Comparison of ENCODE assay signal across 29 cellular contexts in genomic region chr4:161343188-161343950, GRCh38.
"Had no signal": no experiment of that assay in that cellular context is flagged by ENCODE, and none has a peak within 500 bp of the region (broad histone marks: within the 10 kb centered on the region; RNA-seq: fewer than 3 reads in every experiment).

No MANE protein-coding gene starts in this region.

- H3K27me3 ChIP-seq: colonic mucosa, esophagus muscularis mucosa, neutrophil, pancreas, right atrium auricular region, stomach, thyroid gland, vagina had no signal

- H3K9me3 Mint-ChIP-seq: dendritic cell treated with granulocyte-macrophage colony-stimulating factor and Interleukin-4, amounts not matched to agents 40 ng/mL and 50 ng/mL, for 4 days had no signal

- H3K27ac Mint-ChIP-seq: dendritic cell treated with granulocyte-macrophage colony-stimulating factor and Interleukin-4, amounts not matched to agents 40 ng/mL and 50 ng/mL, for 4 days; memory B cell; mesothelial cell of epicardium; naive B cell; natural killer cell treated with Interleukin-12 subunit alpha and Interleukin-12 subunit beta and Interleukin-15 and Interleukin-18, amount 100 ng/mL, for 72 hours; progenitor cell of endocrine pancreas; stimulated activated effector memory CD8-positive, alpha-beta T cell treated with anti-CD3 and anti-CD28 coated beads, Interleukin-12 subunit alpha, Interleukin-12 subunit beta, amount 100 ng/mL, for 72 hours had no signal

- H3K4me3 ChIP-seq: colonic mucosa, esophagus muscularis mucosa, lung, mucosa of descending colon, pancreas, right atrium auricular region, smooth muscle cell, stomach, thyroid gland, vagina had no signal

- H3K36me3 ChIP-seq: colonic mucosa, esophagus muscularis mucosa, neutrophil, pancreas, right atrium auricular region, stomach, thyroid gland, vagina had no signal

- H3K27me3 Mint-ChIP-seq: dendritic cell treated with granulocyte-macrophage colony-stimulating factor and Interleukin-4, amounts not matched to agents 40 ng/mL and 50 ng/mL, for 4 days; memory B cell; naive B cell; natural killer cell treated with Interleukin-12 subunit alpha and Interleukin-12 subunit beta and Interleukin-15 and Interleukin-18, amount 100 ng/mL, for 72 hours; progenitor cell of endocrine pancreas had no signal

- ATAC-seq: left lobe of liver; mucosa of descending colon; natural killer cell treated with Interleukin-12 subunit alpha and Interleukin-12 subunit beta and Interleukin-15 and Interleukin-18, amount 100 ng/mL, for 72 hours; pancreas; sciatic nerve; stimulated activated effector memory CD8-positive, alpha-beta T cell treated with anti-CD3 and anti-CD28 coated beads, Interleukin-12 subunit alpha, Interleukin-12 subunit beta, amount 100 ng/mL, for 72 hours had no signal

- H3K36me3 Mint-ChIP-seq: memory B cell; mesothelial cell of epicardium; naive B cell; natural killer cell treated with Interleukin-12 subunit alpha and Interleukin-12 subunit beta and Interleukin-15 and Interleukin-18, amount 100 ng/mL, for 72 hours; stimulated activated effector memory CD8-positive, alpha-beta T cell treated with anti-CD3 and anti-CD28 coated beads, Interleukin-12 subunit alpha, Interleukin-12 subunit beta, amount 100 ng/mL, for 72 hours had no signal

- H3K27ac ChIP-seq: colonic mucosa, esophagus muscularis mucosa, neutrophil, pancreas, right atrium auricular region, stomach, thyroid gland, vagina had no signal

- H3K4me1 ChIP-seq: colonic mucosa, esophagus muscularis mucosa, pancreas, right atrium auricular region, stomach, thyroid gland, vagina had no signal

- H3K4me1 Mint-ChIP-seq: memory B cell; mesothelial cell of epicardium; naive B cell; neural crest cell; stimulated activated effector memory CD8-positive, alpha-beta T cell treated with anti-CD3 and anti-CD28 coated beads, Interleukin-12 subunit alpha, Interleukin-12 subunit beta, amount 100 ng/mL, for 72 hours had no signal

- H3K9me3 ChIP-seq: colonic mucosa, mucosa of descending colon, neutrophil, pancreas, right atrium auricular region, stomach, thyroid gland, vagina had no signal

- H3K4me2 ChIP-seq: smooth muscle cell had no signal

- H3K4me3 Mint-ChIP-seq: dendritic cell treated with granulocyte-macrophage colony-stimulating factor and Interleukin-4, amounts not matched to agents 40 ng/mL and 50 ng/mL, for 4 days; memory B cell; mesothelial cell of epicardium; naive B cell; natural killer cell treated with Interleukin-12 subunit alpha and Interleukin-12 subunit beta and Interleukin-15 and Interleukin-18, amount 100 ng/mL, for 72 hours; neural crest cell; stimulated activated effector memory CD8-positive, alpha-beta T cell treated with anti-CD3 and anti-CD28 coated beads, Interleukin-12 subunit alpha, Interleukin-12 subunit beta, amount 100 ng/mL, for 72 hours had no signal

- FAIRE-seq: endothelial cell of umbilical vein, frontal cortex, keratinocyte, pancreas had no signal

- DNase-seq: colonic mucosa; effector memory CD4-positive, alpha-beta T cell; mucosa of descending colon; naive B cell; pancreas; stimulated activated CD4-positive, alpha-beta T cell treated with anti-CD3 and anti-CD28 coated beads, Interleukin-2, amount 100 ng/mL, for 24 hours; stimulated activated CD4-positive, alpha-beta T cell treated with anti-CD3 and anti-CD28 coated beads, Interleukin-4, amount 100 ng/mL, for 24 hours; stimulated activated naive CD4-positive, alpha-beta T cell treated with Interleukin-2 at 50 U/mL for 16 hours; stomach; thyroid gland; trophoblast cell had no signal
